ENCODE assay signal across 8 cellular contexts in genomic region chr13:76473552-76474134, GRCh38.
DNase-seq lines count a peak whose midpoint lies in the region; ATAC-seq, FAIRE-seq and TF ChIP-seq lines count a peak whose summit lies in the region.

No MANE protein-coding gene starts in this region.

- peak; percentile 97 for ATAC-seq in HG03571 (IDR thresholded peaks at IDR 0.05; ENCODE audit: unreplicated experiment)

- peak; percentile 86 for TF ChIP-seq CTCF in D721Med (IDR thresholded peaks at IDR 0.05; ENCODE audit: insufficient read depth, missing control alignments)
- peak; percentile 36 for TF ChIP-seq CTCF in GM20000 (IDR thresholded peaks at IDR 0.05; ENCODE audit: extremely low read depth, missing control alignments)

- peak; percentile 95 for FAIRE-seq in D721Med (lab: Jason Lieb, UNC)

- no peak for DNase-seq in D721Med (ENCODE audit: insufficient read length, low spot score)
- DNase-seq in GM20000 (ENCODE audit: low spot score) = peak; percentile 53
- peak; percentile 20 for DNase-seq in NOMO-1 treated with dmso at 0.1 percent for 144 hours (lab: John Stamatoyannopoulos, UW; ENCODE audit: unreplicated experiment)
- DNase-seq in activated CD8-positive, alpha-beta memory T cell treated with anti-CD3 and anti-CD28 coated beads for 48 hours (ENCODE audit: low read depth in 2 of 3, low spot score in 2 of 3) = peak; percentile 4 to 51 (median 35)
- peak; percentile 53 for DNase-seq in epidermal melanocyte (ENCODE audit: insufficient read length, low spot score)
- peak; percentile 77 for DNase-seq in mucosa of gallbladder (ENCODE audit: low spot score)
- peak; percentile 40 for DNase-seq in stimulated activated CD8-positive, alpha-beta memory T cell treated with anti-CD3 and anti-CD28 coated beads, Interleukin-7, amount 100 ng/mL, for 24 hours (ENCODE audit: low read depth)
